ENCODE assay signal across 1 cellular context in genomic region chr18:26225022-26225693, GRCh38.
TF ChIP-seq lines count a peak whose summit lies in the region.

No MANE protein-coding gene starts in this region.

TF ChIP-seq in GM12878, 131 proteins besides CTCF, POLR2A, EP300 and RAD21 (continued from another document):
- no peak for TF ChIP-seq E2F4 (IDR thresholded peaks at IDR 0.05; ENCODE audit: low read depth, low read length)
- no peak for TF ChIP-seq BMI1 (IDR thresholded peaks at IDR 0.05; ENCODE audit: borderline replicate concordance)
- no peak for TF ChIP-seq MEF2B (IDR thresholded peaks at IDR 0.05; ENCODE audit: partially characterized antibody, poor library complexity, severe bottlenecking)
- TF ChIP-seq IKZF2 (IDR thresholded peaks at IDR 0.05) = no peak
- TF ChIP-seq ZSCAN29 (IDR thresholded peaks at IDR 0.05) = no peak
- TF ChIP-seq, protein P1, sequence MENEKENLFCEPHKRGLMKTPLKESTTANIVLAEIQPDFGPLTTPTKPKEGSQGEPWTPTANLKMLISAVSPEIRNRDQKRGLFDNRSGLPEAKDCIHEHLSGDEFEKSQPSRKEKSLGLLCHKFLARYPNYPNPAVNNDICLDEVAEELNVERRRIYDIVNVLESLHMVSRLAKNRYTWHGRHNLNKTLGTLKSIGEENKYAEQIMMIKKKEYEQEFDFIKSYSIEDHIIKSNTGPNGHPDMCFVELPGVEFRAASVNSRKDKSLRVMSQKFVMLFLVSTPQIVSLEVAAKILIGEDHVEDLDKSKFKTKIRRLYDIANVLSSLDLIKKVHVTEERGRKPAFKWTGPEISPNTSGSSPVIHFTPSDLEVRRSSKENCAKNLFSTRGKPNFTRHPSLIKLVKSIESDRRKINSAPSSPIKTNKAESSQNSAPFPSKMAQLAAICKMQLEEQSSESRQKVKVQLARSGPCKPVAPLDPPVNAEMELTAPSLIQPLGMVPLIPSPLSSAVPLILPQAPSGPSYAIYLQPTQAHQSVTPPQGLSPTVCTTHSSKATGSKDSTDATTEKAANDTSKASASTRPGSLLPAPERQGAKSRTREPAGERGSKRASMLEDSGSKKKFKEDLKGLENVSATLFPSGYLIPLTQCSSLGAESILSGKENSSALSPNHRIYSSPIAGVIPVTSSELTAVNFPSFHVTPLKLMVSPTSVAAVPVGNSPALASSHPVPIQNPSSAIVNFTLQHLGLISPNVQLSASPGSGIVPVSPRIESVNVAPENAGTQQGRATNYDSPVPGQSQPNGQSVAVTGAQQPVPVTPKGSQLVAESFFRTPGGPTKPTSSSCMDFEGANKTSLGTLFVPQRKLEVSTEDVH (IDR thresholded peaks at IDR 0.05; ENCODE audit: low read depth, partially characterized antibody) = no peak
- TF ChIP-seq, protein P2, sequence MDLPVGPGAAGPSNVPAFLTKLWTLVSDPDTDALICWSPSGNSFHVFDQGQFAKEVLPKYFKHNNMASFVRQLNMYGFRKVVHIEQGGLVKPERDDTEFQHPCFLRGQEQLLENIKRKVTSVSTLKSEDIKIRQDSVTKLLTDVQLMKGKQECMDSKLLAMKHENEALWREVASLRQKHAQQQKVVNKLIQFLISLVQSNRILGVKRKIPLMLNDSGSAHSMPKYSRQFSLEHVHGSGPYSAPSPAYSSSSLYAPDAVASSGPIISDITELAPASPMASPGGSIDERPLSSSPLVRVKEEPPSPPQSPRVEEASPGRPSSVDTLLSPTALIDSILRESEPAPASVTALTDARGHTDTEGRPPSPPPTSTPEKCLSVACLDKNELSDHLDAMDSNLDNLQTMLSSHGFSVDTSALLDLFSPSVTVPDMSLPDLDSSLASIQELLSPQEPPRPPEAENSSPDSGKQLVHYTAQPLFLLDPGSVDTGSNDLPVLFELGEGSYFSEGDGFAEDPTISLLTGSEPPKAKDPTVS (IDR thresholded peaks at IDR 0.05; ENCODE audit: low read depth, low read length) = no peak
- TF ChIP-seq ZNF207 (IDR thresholded peaks at IDR 0.05; ENCODE audit: borderline replicate concordance) = no peak
- TF ChIP-seq SIN3A (IDR thresholded peaks at IDR 0.05; ENCODE audit: low read depth, low read length) = no peak
- TF ChIP-seq STAT1 (conservative IDR thresholded peaks at IDR 0.05) = no peak
- no peak for TF ChIP-seq HDGF (IDR thresholded peaks at IDR 0.05)
